1 cellular context compared by ENCODE assay signal in the genomic region with DNA sequence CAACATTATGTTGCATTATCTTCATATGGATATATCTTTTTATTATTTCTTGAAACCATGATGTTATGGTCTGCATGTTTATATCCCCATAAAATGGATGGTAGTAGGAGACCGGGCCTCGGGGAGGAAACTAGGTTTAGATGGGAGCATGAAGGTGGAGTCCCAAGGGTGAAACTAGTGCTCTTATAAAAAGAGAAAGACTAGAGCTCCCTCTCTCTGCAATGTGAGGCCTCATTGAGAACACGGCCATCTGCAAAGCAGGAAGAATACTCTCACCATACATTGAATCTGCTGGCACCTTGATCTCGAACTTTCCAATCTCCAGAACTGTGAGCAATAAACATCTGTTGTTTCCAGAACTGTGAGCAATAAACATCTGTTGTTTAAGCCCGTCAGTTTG.
TF ChIP-seq lines count a peak whose summit lies in the region.

No MANE protein-coding gene starts in this region.

TF ChIP-seq in SK-N-SH, 30 proteins besides CTCF, POLR2A, EP300 and RAD21 (continued from another document):
- TF ChIP-seq, protein P1, sequence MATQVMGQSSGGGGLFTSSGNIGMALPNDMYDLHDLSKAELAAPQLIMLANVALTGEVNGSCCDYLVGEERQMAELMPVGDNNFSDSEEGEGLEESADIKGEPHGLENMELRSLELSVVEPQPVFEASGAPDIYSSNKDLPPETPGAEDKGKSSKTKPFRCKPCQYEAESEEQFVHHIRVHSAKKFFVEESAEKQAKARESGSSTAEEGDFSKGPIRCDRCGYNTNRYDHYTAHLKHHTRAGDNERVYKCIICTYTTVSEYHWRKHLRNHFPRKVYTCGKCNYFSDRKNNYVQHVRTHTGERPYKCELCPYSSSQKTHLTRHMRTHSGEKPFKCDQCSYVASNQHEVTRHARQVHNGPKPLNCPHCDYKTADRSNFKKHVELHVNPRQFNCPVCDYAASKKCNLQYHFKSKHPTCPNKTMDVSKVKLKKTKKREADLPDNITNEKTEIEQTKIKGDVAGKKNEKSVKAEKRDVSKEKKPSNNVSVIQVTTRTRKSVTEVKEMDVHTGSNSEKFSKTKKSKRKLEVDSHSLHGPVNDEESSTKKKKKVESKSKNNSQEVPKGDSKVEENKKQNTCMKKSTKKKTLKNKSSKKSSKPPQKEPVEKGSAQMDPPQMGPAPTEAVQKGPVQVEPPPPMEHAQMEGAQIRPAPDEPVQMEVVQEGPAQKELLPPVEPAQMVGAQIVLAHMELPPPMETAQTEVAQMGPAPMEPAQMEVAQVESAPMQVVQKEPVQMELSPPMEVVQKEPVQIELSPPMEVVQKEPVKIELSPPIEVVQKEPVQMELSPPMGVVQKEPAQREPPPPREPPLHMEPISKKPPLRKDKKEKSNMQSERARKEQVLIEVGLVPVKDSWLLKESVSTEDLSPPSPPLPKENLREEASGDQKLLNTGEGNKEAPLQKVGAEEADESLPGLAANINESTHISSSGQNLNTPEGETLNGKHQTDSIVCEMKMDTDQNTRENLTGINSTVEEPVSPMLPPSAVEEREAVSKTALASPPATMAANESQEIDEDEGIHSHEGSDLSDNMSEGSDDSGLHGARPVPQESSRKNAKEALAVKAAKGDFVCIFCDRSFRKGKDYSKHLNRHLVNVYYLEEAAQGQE (IDR thresholded peaks at IDR 0.05; ENCODE audit: low read depth, low read length), result no peak
- TF ChIP-seq RXRA (IDR thresholded peaks at IDR 0.05; ENCODE audit: borderline replicate concordance, low read depth), result no peak
- no peak for TF ChIP-seq EZH2phosphoT487 (IDR thresholded peaks at IDR 0.05; ENCODE audit: borderline replicate concordance, low read depth)
- TF ChIP-seq MEF2A (IDR thresholded peaks at IDR 0.05; ENCODE audit: borderline replicate concordance, low read depth), result no peak
